1 cellular context compared by ENCODE assay signal in genomic region chr4:27048350-27049100, GRCh38.
A peak's percentile ranks its signal among the peaks of the same experiment; 100 is the strongest.
TF ChIP-seq lines count a peak whose summit lies in the region.

No MANE protein-coding gene starts in this region.

TF ChIP-seq in K562, 482 proteins besides CTCF, POLR2A, EP300 and RAD21 (continued from another document):
- peak; percentile 36; the same call in 1 of the 2 replicates for TF ChIP-seq DEAF1 (CRISPR knock-in tag; IDR thresholded peaks at IDR 0.05)
- peak; percentile 28; the same call in 1 of the 2 replicates for TF ChIP-seq SMC3 (conservative IDR thresholded peaks at IDR 0.05; ENCODE audit: insufficient read depth, low read depth, low read length)
